25 cellular contexts compared by ENCODE assay signal in the genomic region with DNA sequence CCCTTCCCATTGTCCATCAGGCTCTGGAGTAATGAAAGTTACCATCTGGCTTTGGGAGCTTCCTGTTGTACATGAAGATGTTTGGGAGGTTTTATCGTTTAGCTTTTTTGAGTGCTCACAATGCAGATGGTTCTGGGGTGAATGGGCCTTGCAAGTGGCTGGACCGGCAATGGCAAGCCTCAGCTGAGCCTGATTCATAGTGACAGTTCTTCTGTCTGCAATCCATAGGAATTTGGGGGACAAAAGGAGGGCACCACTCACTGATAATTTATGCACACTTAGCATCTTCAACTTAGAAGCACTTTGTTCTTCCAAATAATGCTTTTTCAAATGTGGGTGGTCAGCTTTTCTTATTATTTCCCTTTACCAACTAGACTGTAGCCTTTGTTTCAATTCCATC.
DNase-seq lines count a peak whose midpoint lies in the region; ATAC-seq and TF ChIP-seq lines count a peak whose summit lies in the region.
"Had no signal": no experiment of that assay in that cellular context is flagged by ENCODE, and none has a peak within 500 bp of the region (broad histone marks: within the 10 kb centered on the region; RNA-seq: fewer than 3 reads in every experiment).

No MANE protein-coding gene starts in this region.

- DNase-seq in tibial artery (no peak), pons (ENCODE audit: low spot score) (no peak), NCI-H748 treated with DMSO at 0.1 percent for 48 hours (lab: John Stamatoyannopoulos, UW) (no peak), NCI-H2081 treated with DMSO at 0.1 percent for 48 hours (lab: John Stamatoyannopoulos, UW) (no peak)
- no peak for DNase-seq in activated CD4-positive, alpha-beta T cell treated with anti-CD3 and anti-CD28 coated beads for 4 hours
- DNase-seq: C1 segment of cervical spinal cord; CD4-positive, alpha-beta memory T cell; COR-L47; DMS 273 treated with DMSO at 0.1 percent for 48 hours; DMS79; EL; GDM1; H7; Karpas-422; NCI-H1092 treated with DMSO at 0.1 percent for 48 hours; NCI-H1436; NCI-H187 treated with DMSO at 0.1 percent for 48 hours; NCI-H2107; NCI-H524; NCI-H774; SIG-M5 had no signal

- no peaks in the 10 kb centered on the region for H3K27me3 ChIP-seq in gastroesophageal sphincter
- no peaks in the 10 kb centered on the region for H3K27me3 ChIP-seq in parathyroid adenoma (ENCODE audit: control insufficient read depth, insufficient read depth, low read length)
- no peaks in the 10 kb centered on the region for H3K27me3 ChIP-seq in tibial artery

- intact Hi-C loops in tibial artery (cut with DNase I; ENCODE audit: low total_unique reads), result no loop called here

- no peak overlapping the region for H2AFZ ChIP-seq in parathyroid adenoma

- peaks cover 95% of the 10 kb centered on the region for H3K4me1 Mint-ChIP-seq in brain
- H3K4me1 Mint-ChIP-seq: CD4-positive, alpha-beta memory T cell had no signal

- no peaks in the 10 kb centered on the region for H3K9me3 Mint-ChIP-seq in brain
- H3K9me3 Mint-ChIP-seq: CD4-positive, alpha-beta memory T cell had no signal

- H3K36me3 ChIP-seq in gastroesophageal sphincter, result no peaks in the 10 kb centered on the region
- no peaks in the 10 kb centered on the region for H3K36me3 ChIP-seq in parathyroid adenoma (ENCODE audit: control insufficient read depth, insufficient read depth, low read length)
- peaks cover 0 to 4% (median 0%) of the 10 kb centered on the region in 3 donors for H3K36me3 ChIP-seq in tibial artery

- no peak overlapping the region for H3K4me3 Mint-ChIP-seq in brain
- H3K4me3 Mint-ChIP-seq: CD4-positive, alpha-beta memory T cell had no signal

- H3K27me3 Mint-ChIP-seq in brain, result no peaks in the 10 kb centered on the region
- H3K27me3 Mint-ChIP-seq: CD4-positive, alpha-beta memory T cell had no signal

- TF ChIP-seq POLR2A in gastroesophageal sphincter (IDR thresholded peaks at IDR 0.05), result no peak

- no peaks in the 10 kb centered on the region for H3K79me2 ChIP-seq in parathyroid adenoma

- H3K27ac ChIP-seq in gastroesophageal sphincter, result peak overlapping the region; percentile 53 to 99 (median 86)
- peak overlapping the region; percentile 93 for H3K27ac ChIP-seq in parathyroid adenoma
- peak overlapping the region; percentile 78 to 84 for H3K27ac ChIP-seq in tibial artery

- H3K9ac ChIP-seq in parathyroid adenoma, result no peak overlapping the region

- no peak for ATAC-seq in gastroesophageal sphincter
- ATAC-seq: HepG2 had no signal

- no peak for TF ChIP-seq CTCF in brain (conservative IDR thresholded peaks at IDR 0.05)
- no peak for TF ChIP-seq CTCF in gastroesophageal sphincter (IDR thresholded peaks at IDR 0.05)
- TF ChIP-seq CTCF in parathyroid adenoma (IDR thresholded peaks at IDR 0.05), result no peak
- no peak for TF ChIP-seq CTCF in tibial artery (IDR thresholded peaks at IDR 0.05)

- H3K9me3 ChIP-seq in gastroesophageal sphincter (no peaks in the 10 kb centered on the region), parathyroid adenoma (ENCODE audit: control insufficient read depth, low read length) (no peaks in the 10 kb centered on the region), tibial artery (no peaks in the 10 kb centered on the region)

- H3K36me3 Mint-ChIP-seq in brain, result peaks cover 52% of the 10 kb centered on the region

- 71 to 80% methylated on average over 2 of the region's 2 CpGs for WGBS in gastroesophageal sphincter (ENCODE audit: low coverage in 1 of 2), 2 donors

- H3K4me3 ChIP-seq in gastroesophageal sphincter (no peak overlapping the region), parathyroid adenoma (ENCODE audit: low read depth, low read length) (no peak overlapping the region), tibial artery (no peak overlapping the region)

- H3K27ac Mint-ChIP-seq in brain, result peak overlapping the region in 3 of 5 experiments; percentile 30 to 87 (median 80)
- H3K27ac Mint-ChIP-seq: CD4-positive, alpha-beta memory T cell had no signal

- TF ChIP-seq EP300 in gastroesophageal sphincter (IDR thresholded peaks at IDR 0.05), result no peak

- H3K4me1 ChIP-seq in gastroesophageal sphincter, result peaks cover 8 to 100% (median 42%) of the 10 kb centered on the region in 3 donors
- peaks cover 73% of the 10 kb centered on the region for H3K4me1 ChIP-seq in parathyroid adenoma
- H3K4me1 ChIP-seq in tibial artery, result peaks cover 0 to 82% (median 32%) of the 10 kb centered on the region in 4 donors

- no peak overlapping the region for H3K4me2 ChIP-seq in parathyroid adenoma (ENCODE audit: low read length)
